1 cellular context compared by ENCODE assay signal in genomic region chr1:156684227-156684782, GRCh38.
TF ChIP-seq lines count a peak whose summit lies in the region.

No MANE protein-coding gene starts in this region.

TF ChIP-seq in HCT116, 20 proteins besides CTCF, POLR2A, EP300 and RAD21:
- no peak for TF ChIP-seq ZFX (IDR thresholded peaks at IDR 0.05)
